10 cellular contexts compared by ENCODE assay signal in the genomic region with DNA sequence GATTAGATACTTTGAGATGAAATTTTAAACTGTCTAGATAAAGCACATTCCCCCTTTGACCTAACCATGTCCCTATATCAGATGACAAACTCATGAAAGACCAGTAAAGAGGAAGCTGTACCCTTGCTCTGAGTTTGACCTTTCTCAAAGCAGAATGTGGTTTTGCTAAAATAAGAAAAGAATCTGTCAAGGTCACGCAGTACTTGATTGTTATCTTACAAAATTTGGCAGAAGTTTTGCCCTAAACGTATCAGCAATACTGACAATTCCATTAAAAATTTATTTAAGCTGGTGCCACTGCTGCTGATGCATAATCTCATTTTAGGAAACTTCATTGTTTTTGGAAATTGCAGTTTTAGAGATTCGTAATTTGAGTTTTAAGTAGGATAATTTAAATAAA. TPM values are rescaled to one million over a fixed set of nuclear protein-coding genes. Genes with fewer than 3 reads are reported as not detected.
A peak's percentile ranks its signal among the peaks of the same experiment; 100 is the strongest.
DNase-seq lines count a peak whose midpoint lies in the region; ATAC-seq, FAIRE-seq and TF ChIP-seq lines count a peak whose summit lies in the region.
"Had no signal": no experiment of that assay in that cellular context is flagged by ENCODE, and none has a peak within 500 bp of the region (broad histone marks: within the 10 kb centered on the region; RNA-seq: fewer than 3 reads in every experiment).

No MANE protein-coding gene starts in this region.

- H3K9me3 ChIP-seq in tibial nerve = peaks cover 0 to 3% (median 0%) of the 10 kb centered on the region in 4 donors
- H3K9me3 ChIP-seq in kidney (ENCODE audit: control insufficient read depth in 1 of 2, low read length in 2 of 2) = peaks cover 0 to 2% of the 10 kb centered on the region in 2 donors

- intact Hi-C loops in activated B cell treated with CpG ODN at 0.5 μM for 24 hours (cut with micrococcal nuclease) = no loop called here
- intact Hi-C loops in kidney (cut with DNase I) = no loop called here

- WGBS in tibial nerve, 2 donors = 29 to 32% methylated on average over 3 of the region's 3 CpGs

- peak in 1 of 2 donors; percentile 41 for TF ChIP-seq EP300 in tibial nerve (IDR thresholded peaks at IDR 0.05)

- no peak overlapping the region for H3K4me3 Mint-ChIP-seq in activated B cell treated with CpG ODN at 0.5 μM for 24 hours
- H3K4me3 Mint-ChIP-seq: activated CD4-positive, alpha-beta T cell treated with anti-CD3 and anti-CD28 coated beads, Interleukin-2, amount 10 ng/mL, durations not matched to agents 24 days and 14 days had no signal

- in situ Hi-C loops in G401 (cut with HindIII; ENCODE audit: low sequenced_read_pairs) = no loop called here

- peaks cover 12% of the 10 kb centered on the region for H3K27me3 Mint-ChIP-seq in activated B cell treated with CpG ODN at 0.5 μM for 24 hours
- H3K27me3 Mint-ChIP-seq: activated CD4-positive, alpha-beta T cell treated with anti-CD3 and anti-CD28 coated beads, Interleukin-2, amount 10 ng/mL, durations not matched to agents 24 days and 14 days had no signal

- TF ChIP-seq POLR2A in tibial nerve (IDR thresholded peaks at IDR 0.05) = no peak

- H3K4me1 ChIP-seq in tibial nerve = peaks cover 0 to 9% (median 0%) of the 10 kb centered on the region in 4 donors
- no peaks in the 10 kb centered on the region for H3K4me1 ChIP-seq in kidney (ENCODE audit: control insufficient read depth in 1 of 2, insufficient read depth in 1 of 2, low read depth in 1 of 2, low read length in 2 of 2)

- no peak overlapping the region for H3K27ac ChIP-seq in tibial nerve
- H3K27ac ChIP-seq in kidney (ENCODE audit: low read depth in 2 of 2, low read length in 2 of 2) = no peak overlapping the region

- DNase-seq in activated B cell treated with CpG ODN at 0.5 μM for 24 hours = no peak
- DNase-seq in G401 (ENCODE audit: low spot score) = no peak
- DNase-seq in tibial nerve (ENCODE audit: low spot score in 2 of 2) = no peak
- DNase-seq in cerebellar cortex (ENCODE audit: low spot score) = no peak
- DNase-seq in kidney = no peak
- DNase-seq: activated CD4-positive, alpha-beta T cell treated with anti-CD3 and anti-CD28 coated beads, Interleukin-2, amount 10 ng/mL, durations not matched to agents 24 days and 14 days; NCI-H1417 had no signal

- peaks cover 2% of the 10 kb centered on the region for H3K9me3 Mint-ChIP-seq in activated B cell treated with CpG ODN at 0.5 μM for 24 hours

- FAIRE-seq in kidney (lab: Jason Lieb, UNC) = no peak

- CTCF ChIA-PET in activated B cell treated with CpG ODN at 0.5 μM for 24 hours (lab: Charles Lee) = no interaction called here

- H3K9ac ChIP-seq in kidney (ENCODE audit: low read length in 2 of 2) = no peak overlapping the region

- peaks cover 10% of the 10 kb centered on the region for H3K4me1 Mint-ChIP-seq in activated B cell treated with CpG ODN at 0.5 μM for 24 hours

- H3K36me3 ChIP-seq in tibial nerve (no peaks in the 10 kb centered on the region), kidney (ENCODE audit: control insufficient read depth in 1 of 2, insufficient read depth in 2 of 2, low read length in 2 of 2) (no peaks in the 10 kb centered on the region)

- POLR2A ChIA-PET in activated B cell treated with CpG ODN at 0.5 μM for 24 hours (lab: Charles Lee) = interaction anchor here (0.7 kb wide), 3 partner anchors 21 to 842 kb away, joined by 4 to 6 read pairs (median 5); no protein-coding TSS in a partner anchor

- H3K4me3 ChIP-seq in tibial nerve (no peak overlapping the region), kidney (ENCODE audit: low read length in 2 of 2) (no peak overlapping the region)

- no peak for TF ChIP-seq CTCF in activated B cell treated with CpG ODN at 0.5 μM for 24 hours (IDR thresholded peaks at IDR 0.05)
- no peak for TF ChIP-seq CTCF in tibial nerve (IDR thresholded peaks at IDR 0.05)
- TF ChIP-seq CTCF in kidney (IDR thresholded peaks at IDR 0.05; ENCODE audit: borderline replicate concordance, extremely low read depth, insufficient read depth) = no peak

- no peaks in the 10 kb centered on the region for H3K36me3 Mint-ChIP-seq in activated B cell treated with CpG ODN at 0.5 μM for 24 hours (ENCODE audit: low read depth)

- H3K27ac Mint-ChIP-seq in activated B cell treated with CpG ODN at 0.5 μM for 24 hours = no peak overlapping the region
- H3K27ac Mint-ChIP-seq: activated CD4-positive, alpha-beta T cell treated with anti-CD3 and anti-CD28 coated beads, Interleukin-2, amount 10 ng/mL, durations not matched to agents 24 days and 14 days had no signal

- peak; percentile 91 for ATAC-seq in GM18502 (IDR thresholded peaks at IDR 0.05; ENCODE audit: poor library complexity, unreplicated experiment)
- ATAC-seq in GM21528 (IDR thresholded peaks at IDR 0.05; ENCODE audit: low FRiP score, unreplicated experiment) = peak; percentile 89
- ATAC-seq in HG03457 (IDR thresholded peaks at IDR 0.05; ENCODE audit: unreplicated experiment) = peak; percentile 70
- peak; percentile 60 for ATAC-seq in activated B cell treated with CpG ODN at 0.5 μM for 24 hours (ENCODE audit: low read depth)

- no peaks in the 10 kb centered on the region for H3K27me3 ChIP-seq in tibial nerve

RNA-seq across cellular contexts. Expression of a gene that starts 31.2 kb away (rescaled TPM):
- total RNA-seq in activated B cell treated with CpG ODN at 0.5 μM for 24 hours (3.5 and 5.4 TPM in 2 replicates), tibial nerve (10 to 100 TPM; 20.7 to 57.9 (median 34.2) TPM), kidney (17.9 TPM)
- 27.0 and 37.0 TPM in 2 replicates for total RNA-seq in G401 (2014; rRNA removed; shearing (Covaris generic))
- 79.9 TPM for polyA plus RNA-seq in kidney (ENCODE audit: insufficient read depth, low read depth, low replicate concordance)

RNA-seq across cellular contexts. Expression of a gene that starts 32.0 kb away (rescaled TPM):
- total RNA-seq in activated B cell treated with CpG ODN at 0.5 μM for 24 hours (8.6 and 8.8 TPM in 2 replicates), tibial nerve (10 to 100 TPM; 49.5 to 62.5 (median 53.5) TPM), kidney (51.0 TPM)
- 37.7 and 47.2 TPM in 2 replicates for total RNA-seq in G401 (2014; rRNA removed; shearing (Covaris generic))
- polyA plus RNA-seq in kidney (ENCODE audit: insufficient read depth, low read depth, low replicate concordance) = 15.5 TPM
